ENCODE assay signal across 8 cellular contexts in genomic region chr2:126776701-126777619, GRCh38.
A peak's percentile ranks its signal among the peaks of the same experiment; 100 is the strongest.
DNase-seq lines count a peak whose midpoint lies in the region; ATAC-seq and TF ChIP-seq lines count a peak whose summit lies in the region.

No MANE protein-coding gene starts in this region.

- peaks cover 29% of the 10 kb centered on the region for H3K27me3 Mint-ChIP-seq in activated B cell treated with CpG ODN at 0.5 μM for 24 hours

- intact Hi-C loops in activated B cell treated with CpG ODN at 0.5 μM for 24 hours (cut with micrococcal nuclease): loop anchor here (1.0 to 5.0 kb wide), 4 partner anchors 145 to 1975 kb away; no protein-coding TSS in a partner anchor

- peak overlapping the region; percentile 89 for H3K4me3 Mint-ChIP-seq in activated B cell treated with CpG ODN at 0.5 μM for 24 hours

- H3K9me3 Mint-ChIP-seq in activated B cell treated with CpG ODN at 0.5 μM for 24 hours: no peaks in the 10 kb centered on the region

- peaks cover 12% of the 10 kb centered on the region for H3K4me1 Mint-ChIP-seq in activated B cell treated with CpG ODN at 0.5 μM for 24 hours

- DNase-seq in NCI-H2081 (lab: John Stamatoyannopoulos, UW): peak; percentile 59 to 62
- no peak for DNase-seq in NCI-H2081 treated with DMSO at 0.1 percent for 48 hours (lab: John Stamatoyannopoulos, UW)
- peak; percentile 65 for DNase-seq in NCI-H1694 treated with DMSO at 0.1 percent for 48 hours (lab: John Stamatoyannopoulos, UW)
- DNase-seq in activated B cell treated with CpG ODN at 0.5 μM for 24 hours: peak; percentile 66
- peak; percentile 74 to 80 for DNase-seq in cardiac fibroblast (ENCODE audit: low read depth in 2 of 2)
- peak; percentile 70 for DNase-seq in iris pigment epithelial cell (ENCODE audit: low read depth)
- peak; percentile 50 for DNase-seq in smooth muscle cell of the brain vasculature (ENCODE audit: low read depth, low spot score)

- ATAC-seq in HG02840 (IDR thresholded peaks at IDR 0.05; ENCODE audit: low FRiP score, unreplicated experiment) (peak; percentile 89), activated B cell treated with CpG ODN at 0.5 μM for 24 hours (ENCODE audit: low read depth) (peak; percentile 86)

- H3K36me3 Mint-ChIP-seq in activated B cell treated with CpG ODN at 0.5 μM for 24 hours (ENCODE audit: low read depth): no peaks in the 10 kb centered on the region

- peak; percentile 94 for TF ChIP-seq CTCF in activated B cell treated with CpG ODN at 0.5 μM for 24 hours (IDR thresholded peaks at IDR 0.05)
- TF ChIP-seq CTCF in cardiac fibroblast (IDR thresholded peaks at IDR 0.05; ENCODE audit: low read depth, low read length): peak; percentile 97

- CTCF ChIA-PET in activated B cell treated with CpG ODN at 0.5 μM for 24 hours (lab: Charles Lee): interaction anchor here (1.4 to 4.3 kb wide), 2 partner anchors 195 to 248 kb away, joined by 3 to 122 read pairs; no protein-coding TSS in a partner anchor

- POLR2A ChIA-PET in activated B cell treated with CpG ODN at 0.5 μM for 24 hours (lab: Charles Lee): interaction anchor here (1.3 kb wide), 1 partner anchor 249 kb away, joined by 5 read pairs; no protein-coding TSS in a partner anchor

- H3K4me3 ChIP-seq in cardiac fibroblast (replicated peaks in 1 of 2; ENCODE audit: low read depth in 2 of 2, low read length in 2 of 2): peak overlapping the region; percentile 54 to 55

- peak overlapping the region; percentile 35 for H3K27ac Mint-ChIP-seq in activated B cell treated with CpG ODN at 0.5 μM for 24 hours
